14 cellular contexts compared by ENCODE assay signal in genomic region chr19:6686628-6686975, GRCh38. TPM values are rescaled to one million over a fixed set of nuclear protein-coding genes. Genes with fewer than 3 reads are reported as not detected.
A peak's percentile ranks its signal among the peaks of the same experiment; 100 is the strongest.
DNase-seq lines count a peak whose midpoint lies in the region; ATAC-seq and TF ChIP-seq lines count a peak whose summit lies in the region.
"Had no signal": no experiment of that assay in that cellular context is flagged by ENCODE, and none has a peak within 500 bp of the region (broad histone marks: within the 10 kb centered on the region; RNA-seq: fewer than 3 reads in every experiment).

No MANE protein-coding gene starts in this region.

- peak overlapping the region; percentile 69 for H3K4me2 ChIP-seq in OCI-LY3 (ENCODE audit: low read length)
- H3K4me2 ChIP-seq: BLaER1 treated with 17β-estradiol and CSF1 and Interleukin-3, amounts not matched to agents 10 nM and 100 nM had no signal

- peak; percentile 22 for DNase-seq in chondrocyte (ENCODE audit: low spot score)
- peak in 2 of 3 donors; percentile 17 to 21 for DNase-seq in right lobe of liver
- DNase-seq in activated T-helper 1 cell treated with anti-CD3 and anti-CD28 coated beads, Interleukin-12 subunit alpha, Interleukin-12 subunit beta, Interleukin-2, Interleukin-4 antibody, amounts not matched to agents 30 ng/mL and 10 ng/mL and 1 ng/mL, durations not matched to agents 14 hours and 24 hours and 36 hours (ENCODE audit: low spot score): no peak
- DNase-seq in KG1 (lab: John Stamatoyannopoulos, UW): no peak
- DNase-seq: Calu3; CD4-positive, alpha-beta T cell; DMS 273 treated with DMSO at 0.1 percent for 48 hours had no signal

- H3K4me3 ChIP-seq in OCI-LY3 (ENCODE audit: low read length) (peak overlapping the region; percentile 34), right lobe of liver (no peak overlapping the region)
- H3K4me3 ChIP-seq: BLaER1 treated with 17β-estradiol and CSF1 and Interleukin-3, amounts not matched to agents 10 nM and 100 nM; GM23248 had no signal

- H3K36me3 ChIP-seq in OCI-LY3 (replicated peaks; ENCODE audit: low read depth, low read length) (no peaks in the 10 kb centered on the region), right lobe of liver (peaks cover 21 to 99% (median 64%) of the 10 kb centered on the region in 4 donors)

- WGBS in right lobe of liver (ENCODE audit: insufficient coverage, low coverage, low lambda C conversion rate, missing lambda C conversion rate): no CpG with 5 or more reads among the region's 4 CpGs

- no peaks in the 10 kb centered on the region for H4K20me1 ChIP-seq in OCI-LY3 (ENCODE audit: insufficient read depth, low read length)

- TF ChIP-seq CTCF in OCI-LY3 (IDR thresholded peaks at IDR 0.05; ENCODE audit: low read depth, low read length) (no peak), chondrocyte (IDR thresholded peaks at IDR 0.05) (no peak), right lobe of liver (IDR thresholded peaks at IDR 0.05) (no peak)

- 0 out of 2 replicates have a peak overlapping the region, but pooled peaks have one; percentile 4 for H3K9ac ChIP-seq in OCI-LY3 (ENCODE audit: low read length)
- H3K9ac ChIP-seq: BLaER1 treated with 17β-estradiol and CSF1 and Interleukin-3, amounts not matched to agents 10 nM and 100 nM; GM23248 had no signal

- H3K9me3 ChIP-seq in OCI-LY3 (ENCODE audit: insufficient read depth, low read length) (no peaks in the 10 kb centered on the region), right lobe of liver (no peaks in the 10 kb centered on the region)

- no peak for TF ChIP-seq POLR2A in right lobe of liver (IDR thresholded peaks at IDR 0.05)

- H3K36me3 Mint-ChIP-seq in chondrocyte (ENCODE audit: low read depth): no peaks in the 10 kb centered on the region
- peaks cover 6% of the 10 kb centered on the region for H3K36me3 Mint-ChIP-seq in activated T-helper 1 cell treated with anti-CD3 and anti-CD28 coated beads, Interleukin-12 subunit alpha, Interleukin-12 subunit beta, Interleukin-2, Interleukin-4 antibody, amounts not matched to agents 30 ng/mL and 10 ng/mL and 1 ng/mL, durations not matched to agents 14 hours and 24 hours and 36 hours (ENCODE audit: low read depth)

- peaks cover 30% of the 10 kb centered on the region for H3K27me3 Mint-ChIP-seq in chondrocyte (ENCODE audit: low read depth)
- no peaks in the 10 kb centered on the region for H3K27me3 Mint-ChIP-seq in activated T-helper 1 cell treated with anti-CD3 and anti-CD28 coated beads, Interleukin-12 subunit alpha, Interleukin-12 subunit beta, Interleukin-2, Interleukin-4 antibody, amounts not matched to agents 30 ng/mL and 10 ng/mL and 1 ng/mL, durations not matched to agents 14 hours and 24 hours and 36 hours (ENCODE audit: insufficient read depth)
- H3K27me3 Mint-ChIP-seq: CD4-positive, alpha-beta T cell had no signal

- H3K27ac Mint-ChIP-seq in chondrocyte (ENCODE audit: unreplicated experiment): no peak overlapping the region
- H3K27ac Mint-ChIP-seq in activated T-helper 1 cell treated with anti-CD3 and anti-CD28 coated beads, Interleukin-12 subunit alpha, Interleukin-12 subunit beta, Interleukin-2, Interleukin-4 antibody, amounts not matched to agents 30 ng/mL and 10 ng/mL and 1 ng/mL, durations not matched to agents 14 hours and 24 hours and 36 hours: no peak overlapping the region
- H3K27ac Mint-ChIP-seq: CD4-positive, alpha-beta T cell had no signal

- H3K79me2 ChIP-seq in OCI-LY3 (ENCODE audit: low read length): no peaks in the 10 kb centered on the region

- H3K4me3 Mint-ChIP-seq in chondrocyte (ENCODE audit: unreplicated experiment): no peak overlapping the region
- H3K4me3 Mint-ChIP-seq in activated T-helper 1 cell treated with anti-CD3 and anti-CD28 coated beads, Interleukin-12 subunit alpha, Interleukin-12 subunit beta, Interleukin-2, Interleukin-4 antibody, amounts not matched to agents 30 ng/mL and 10 ng/mL and 1 ng/mL, durations not matched to agents 14 hours and 24 hours and 36 hours: no peak overlapping the region
- H3K4me3 Mint-ChIP-seq: CD4-positive, alpha-beta T cell had no signal

- ATAC-seq in right lobe of liver: peak; percentile 1 to 12 (median 4)
- no peak for ATAC-seq in HG03039 (IDR thresholded peaks at IDR 0.05; ENCODE audit: unreplicated experiment)

- H3K27ac ChIP-seq in OCI-LY3 (ENCODE audit: low read length) (no peak overlapping the region; the same call in 1 of the 2 replicates), right lobe of liver (no peak overlapping the region)
- H3K27ac ChIP-seq: BLaER1 treated with 17β-estradiol and CSF1 and Interleukin-3, amounts not matched to agents 10 nM and 100 nM; GM23248 had no signal

- peaks cover 39% of the 10 kb centered on the region for H3K27me3 ChIP-seq in OCI-LY3 (ENCODE audit: low read depth, low read length)
- no peaks in the 10 kb centered on the region for H3K27me3 ChIP-seq in right lobe of liver
- H3K27me3 ChIP-seq: BLaER1 treated with 17β-estradiol and CSF1 and Interleukin-3, amounts not matched to agents 10 nM and 100 nM had no signal

- intact Hi-C loops in right lobe of liver (cut with DNase I): no loop called here
- intact Hi-C loops in activated T-helper 1 cell treated with anti-CD3 and anti-CD28 coated beads, Interleukin-12 subunit alpha, Interleukin-12 subunit beta, Interleukin-2, Interleukin-4 antibody, amounts not matched to agents 30 ng/mL and 10 ng/mL and 1 ng/mL, durations not matched to agents 14 hours and 24 hours and 36 hours (cut with micrococcal nuclease): no loop called here

- peaks cover 4% of the 10 kb centered on the region for H3K9me3 Mint-ChIP-seq in chondrocyte (ENCODE audit: low read depth)
- peaks cover 5% of the 10 kb centered on the region for H3K9me3 Mint-ChIP-seq in activated T-helper 1 cell treated with anti-CD3 and anti-CD28 coated beads, Interleukin-12 subunit alpha, Interleukin-12 subunit beta, Interleukin-2, Interleukin-4 antibody, amounts not matched to agents 30 ng/mL and 10 ng/mL and 1 ng/mL, durations not matched to agents 14 hours and 24 hours and 36 hours
- H3K9me3 Mint-ChIP-seq: CD4-positive, alpha-beta T cell had no signal

- no peaks in the 10 kb centered on the region for H3K4me1 Mint-ChIP-seq in chondrocyte (ENCODE audit: low read depth)
- H3K4me1 Mint-ChIP-seq in activated T-helper 1 cell treated with anti-CD3 and anti-CD28 coated beads, Interleukin-12 subunit alpha, Interleukin-12 subunit beta, Interleukin-2, Interleukin-4 antibody, amounts not matched to agents 30 ng/mL and 10 ng/mL and 1 ng/mL, durations not matched to agents 14 hours and 24 hours and 36 hours (ENCODE audit: low read depth): peaks cover 18% of the 10 kb centered on the region

- H2AFZ ChIP-seq in OCI-LY3 (ENCODE audit: low read depth, low read length): peak overlapping the region; percentile 35; the same call in 1 of the 2 replicates
- H2AFZ ChIP-seq: GM23248 had no signal

- H3K4me1 ChIP-seq in OCI-LY3 (ENCODE audit: low read length): peaks cover 30% of the 10 kb centered on the region
- H3K4me1 ChIP-seq in right lobe of liver: peaks cover 0 to 5% (median 1%) of the 10 kb centered on the region in 4 donors

RNA-seq across cellular contexts. Expression of gene TNFSF14, which starts 16.6 kb away (rescaled TPM):
- total RNA-seq in chondrocyte (not detected in 3 replicates), right lobe of liver (10 to 100 TPM in 3 of 6 experiments, 1 to 10 TPM in 3; 6.4 to 71.1 (median 14.6) TPM)
- 155 TPM in 2 replicates for total RNA-seq in activated T-helper 1 cell treated with anti-CD3 and anti-CD28 coated beads, Interleukin-12 subunit alpha, Interleukin-12 subunit beta, Interleukin-2, Interleukin-4 antibody, amounts not matched to agents 30 ng/mL and 10 ng/mL and 1 ng/mL, durations not matched to agents 14 hours and 24 hours and 36 hours
- total RNA-seq: A172, Daoy, GM23248, HT-29 had no signal

RNA-seq across cellular contexts. Expression of gene C3, which starts 33.8 kb away (rescaled TPM):
- total RNA-seq in chondrocyte (0.77 TPM in 1 of 3 replicates, not detected in the others), right lobe of liver (over 10,000 TPM; 10,569 to 17,502 (median 15,749) TPM)
- 6.1 and 7.2 TPM in 2 replicates for total RNA-seq in activated T-helper 1 cell treated with anti-CD3 and anti-CD28 coated beads, Interleukin-12 subunit alpha, Interleukin-12 subunit beta, Interleukin-2, Interleukin-4 antibody, amounts not matched to agents 30 ng/mL and 10 ng/mL and 1 ng/mL, durations not matched to agents 14 hours and 24 hours and 36 hours

RNA-seq across cellular contexts. Expression of gene GPR108, which starts 50.8 kb away (rescaled TPM):
- total RNA-seq in chondrocyte (38.4 to 42.4 TPM (median 39.8 TPM) in 3 replicates), right lobe of liver (10 to 100 TPM; 22.3 to 53.0 (median 41.3) TPM)
- total RNA-seq in activated T-helper 1 cell treated with anti-CD3 and anti-CD28 coated beads, Interleukin-12 subunit alpha, Interleukin-12 subunit beta, Interleukin-2, Interleukin-4 antibody, amounts not matched to agents 30 ng/mL and 10 ng/mL and 1 ng/mL, durations not matched to agents 14 hours and 24 hours and 36 hours: 106 and 108 TPM in 2 replicates

RNA-seq across cellular contexts. Expression of gene TRIP10, which starts 52.9 kb away (rescaled TPM):
- total RNA-seq in chondrocyte: 81.6 to 107 TPM (median 103 TPM) in 3 replicates
- 10 to 100 TPM in 2 of 6 experiments, 1 to 10 TPM in 4; 7.5 to 14.9 (median 9.3) TPM for total RNA-seq in right lobe of liver
- total RNA-seq in activated T-helper 1 cell treated with anti-CD3 and anti-CD28 coated beads, Interleukin-12 subunit alpha, Interleukin-12 subunit beta, Interleukin-2, Interleukin-4 antibody, amounts not matched to agents 30 ng/mL and 10 ng/mL and 1 ng/mL, durations not matched to agents 14 hours and 24 hours and 36 hours: 61.2 and 62.0 TPM in 2 replicates

Comparison
In these comparisons a context has a peak if more than half of its experiments do, and no peak if none do; other contexts are left out.
1. DNase-seq: peak in chondrocyte (single experiment) and right lobe of liver (2 of 3); none in activated T-helper 1 cell treated with anti-CD3 and anti-CD28 coated beads, Interleukin-12 subunit alpha, Interleukin-12 subunit beta, Interleukin-2, Interleukin-4 antibody, amounts not matched to agents 30 ng/mL and 10 ng/mL and 1 ng/mL, durations not matched to agents 14 hours and 24 hours and 36 hours (single experiment) and KG1 (single experiment).
2. RNA of gene C3, which starts 33.8 kb away (total RNA-seq): 10,569 to 17,502 TPM in right lobe of liver; 6.1 to 7.2 TPM in activated T-helper 1 cell treated with anti-CD3 and anti-CD28 coated beads, Interleukin-12 subunit alpha, Interleukin-12 subunit beta, Interleukin-2, Interleukin-4 antibody, amounts not matched to agents 30 ng/mL and 10 ng/mL and 1 ng/mL, durations not matched to agents 14 hours and 24 hours and 36 hours and 0.77 TPM in chondrocyte; every median in the first group is over 1,000 times any median in the second.